In genomic region chr4:95105983-95106382, GRCh38 we compare ENCODE assay signal across 17 cellular contexts.
"Had no signal": no experiment of that assay in that cellular context is flagged by ENCODE, and none has a peak within 500 bp of the region (broad histone marks: within the 10 kb centered on the region; RNA-seq: fewer than 3 reads in every experiment).

No MANE protein-coding gene starts in this region.

- DNase-seq: endodermal cell; erythroblast; foreskin keratinocyte; immature natural killer cell; left ventricle myocardium inferior; naive thymus-derived CD8-positive, alpha-beta T cell; sigmoid colon; stimulated activated CD4-positive, alpha-beta T cell treated with anti-CD3 and anti-CD28 coated beads, Interleukin-4, amount 100 ng/mL, for 1 hour; stimulated activated CD8-positive, alpha-beta memory T cell treated with anti-CD3 and anti-CD28 coated beads, Interleukin-4, amount 100 ng/mL, for 48 hours; stimulated activated naive CD8-positive, alpha-beta T cell treated with anti-CD3 and anti-CD28 coated beads, Interleukin-15, Interleukin-2, amounts not matched to agents 100 U/mL and 50 U/mL, for 24 hours; thyroid gland had no signal

- H3K36me3 Mint-ChIP-seq: immature natural killer cell; naive thymus-derived CD8-positive, alpha-beta T cell; stimulated activated effector memory CD8-positive, alpha-beta T cell treated with anti-CD3 and anti-CD28 coated beads, Interleukin-12 subunit alpha, Interleukin-12 subunit beta, amount 100 ng/mL, for 72 hours; type B pancreatic cell had no signal

- ATAC-seq: foreskin keratinocyte; naive thymus-derived CD8-positive, alpha-beta T cell; stimulated activated effector memory CD8-positive, alpha-beta T cell treated with anti-CD3 and anti-CD28 coated beads, Interleukin-12 subunit alpha, Interleukin-12 subunit beta, amount 100 ng/mL, for 72 hours; stimulated activated naive CD8-positive, alpha-beta T cell treated with anti-CD3 and anti-CD28 coated beads, Interleukin-15, Interleukin-2, amounts not matched to agents 100 U/mL and 50 U/mL, for 24 hours had no signal

- H3K27ac ChIP-seq: foreskin keratinocyte, neutrophil, sigmoid colon, suprapubic skin, thyroid gland had no signal

- H3K27ac Mint-ChIP-seq: dendritic cell treated with granulocyte-macrophage colony-stimulating factor and Interleukin-4, amounts not matched to agents 40 ng/mL and 50 ng/mL, for 4 days; endodermal cell; immature natural killer cell; naive thymus-derived CD8-positive, alpha-beta T cell; stimulated activated effector memory CD8-positive, alpha-beta T cell treated with anti-CD3 and anti-CD28 coated beads, Interleukin-12 subunit alpha, Interleukin-12 subunit beta, amount 100 ng/mL, for 72 hours; type B pancreatic cell had no signal

- H3K4me3 Mint-ChIP-seq: dendritic cell treated with granulocyte-macrophage colony-stimulating factor and Interleukin-4, amounts not matched to agents 40 ng/mL and 50 ng/mL, for 4 days; endodermal cell; immature natural killer cell; naive thymus-derived CD8-positive, alpha-beta T cell; stimulated activated effector memory CD8-positive, alpha-beta T cell treated with anti-CD3 and anti-CD28 coated beads, Interleukin-12 subunit alpha, Interleukin-12 subunit beta, amount 100 ng/mL, for 72 hours; type B pancreatic cell had no signal

- H3K9me3 Mint-ChIP-seq: dendritic cell treated with granulocyte-macrophage colony-stimulating factor and Interleukin-4, amounts not matched to agents 40 ng/mL and 50 ng/mL, for 4 days; endodermal cell; naive thymus-derived CD8-positive, alpha-beta T cell; stimulated activated effector memory CD8-positive, alpha-beta T cell treated with anti-CD3 and anti-CD28 coated beads, Interleukin-12 subunit alpha, Interleukin-12 subunit beta, amount 100 ng/mL, for 72 hours; type B pancreatic cell had no signal

- H3K4me1 Mint-ChIP-seq: naive thymus-derived CD8-positive, alpha-beta T cell; stimulated activated effector memory CD8-positive, alpha-beta T cell treated with anti-CD3 and anti-CD28 coated beads, Interleukin-12 subunit alpha, Interleukin-12 subunit beta, amount 100 ng/mL, for 72 hours had no signal

- H3K27me3 ChIP-seq: foreskin keratinocyte, neutrophil, sigmoid colon, suprapubic skin, thyroid gland had no signal

- H3K4me3 ChIP-seq: left ventricle myocardium inferior, lung, sigmoid colon, suprapubic skin, thyroid gland had no signal

- H3K9me3 ChIP-seq: neutrophil, sigmoid colon, suprapubic skin, thyroid gland had no signal

- H3K4me1 ChIP-seq: sigmoid colon, suprapubic skin, thyroid gland had no signal

- H3K36me3 ChIP-seq: left ventricle myocardium inferior, neutrophil, sigmoid colon, suprapubic skin, thyroid gland had no signal

- H3K27me3 Mint-ChIP-seq: dendritic cell treated with granulocyte-macrophage colony-stimulating factor and Interleukin-4, amounts not matched to agents 40 ng/mL and 50 ng/mL, for 4 days; type B pancreatic cell had no signal
